Comparison of ENCODE assay signal across 27 cellular contexts in the genomic region with DNA sequence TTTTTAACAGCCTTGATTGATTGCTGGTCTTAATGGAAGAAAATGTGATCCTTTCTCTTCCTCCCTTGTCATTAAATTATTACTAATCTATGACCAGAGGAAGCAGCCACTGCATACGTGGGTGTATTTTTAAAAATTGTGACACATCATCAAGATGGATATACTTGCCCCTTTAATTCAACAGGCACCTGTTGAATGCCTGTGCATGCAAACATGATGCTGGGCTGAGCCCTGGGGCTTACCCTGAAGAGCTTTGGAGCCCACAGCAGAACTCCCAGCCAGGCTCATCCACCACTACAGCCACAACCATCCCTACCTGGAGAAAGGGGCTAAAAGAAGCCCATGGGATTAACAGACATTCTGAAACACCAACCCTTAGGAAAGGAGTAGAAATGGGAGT.
"Had no signal": no experiment of that assay in that cellular context is flagged by ENCODE, and none has a peak within 500 bp of the region (broad histone marks: within the 10 kb centered on the region; RNA-seq: fewer than 3 reads in every experiment).

No MANE protein-coding gene starts in this region.

- H3K4me3 ChIP-seq: colonic mucosa, coronary artery, dorsolateral prefrontal cortex, esophagus muscularis mucosa, esophagus squamous epithelium, gastrocnemius medialis, gastroesophageal sphincter, heart left ventricle, heart right ventricle had no signal

- DNase-seq: colonic mucosa; cortex of kidney; dermis blood vessel endothelial cell; dorsolateral prefrontal cortex; effector CD4-positive, alpha-beta T cell; effector CD8-positive, alpha-beta T cell; effector memory CD4-positive, alpha-beta T cell; effector memory CD8-positive, alpha-beta T cell; endodermal cell; erythroblast; esophagus squamous epithelium; foreskin fibroblast; foreskin keratinocyte; foreskin melanocyte; gastrocnemius medialis; glutamatergic neuron; head of caudate nucleus; heart left ventricle; heart right ventricle had no signal

- H3K36me3 ChIP-seq: colonic mucosa, gastrocnemius medialis had no signal

- FAIRE-seq: colon, endometrium, endothelial cell of umbilical vein, frontal cortex had no signal

- H3K4me1 ChIP-seq: colonic mucosa, foreskin keratinocyte, gastrocnemius medialis had no signal

- H3K27ac ChIP-seq: colonic mucosa, coronary artery, dorsolateral prefrontal cortex, epithelial cell of prostate, esophagus muscularis mucosa, esophagus squamous epithelium, foreskin keratinocyte, gastrocnemius medialis, gastroesophageal sphincter, heart left ventricle, heart right ventricle had no signal
